In the genomic region with DNA sequence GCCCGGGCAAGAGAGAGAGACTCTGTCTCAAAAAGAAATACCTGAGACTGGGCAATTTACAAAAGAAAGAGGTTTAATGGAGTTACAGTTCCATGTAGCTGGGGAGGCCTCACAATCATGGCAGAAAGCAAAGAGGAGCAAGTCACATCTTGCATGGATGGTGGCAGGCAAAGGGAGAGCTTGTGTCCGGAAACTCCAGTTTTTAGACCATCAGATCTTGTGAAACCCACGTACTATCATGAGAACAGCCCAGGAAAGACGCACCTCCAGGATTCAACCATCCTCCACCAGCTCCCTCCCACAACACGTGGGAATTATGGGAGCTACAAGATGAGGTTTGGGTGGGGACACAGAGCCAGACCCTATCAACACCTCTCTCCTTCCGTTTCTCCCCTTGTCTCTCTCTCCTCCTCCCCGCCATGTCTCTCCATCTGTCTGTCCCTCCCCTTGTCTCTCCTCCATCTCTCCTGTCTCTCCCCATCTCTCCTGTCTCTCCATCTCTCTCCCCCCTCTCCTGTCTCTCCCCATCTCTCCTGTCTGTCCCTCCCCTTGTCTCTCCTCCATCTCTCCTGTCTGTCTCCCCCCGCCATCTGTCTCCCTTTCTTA, we compare ENCODE assay signal across 1 cellular context.
TF ChIP-seq lines count a peak whose summit lies in the region.

No MANE protein-coding gene starts in this region.

TF ChIP-seq in H1, 55 proteins besides CTCF, POLR2A, EP300 and RAD21:
- TF ChIP-seq SIX5 (IDR thresholded peaks at IDR 0.05; ENCODE audit: low read depth, low read length) (no peak), POLR2AphosphoS5 (IDR thresholded peaks at IDR 0.05; ENCODE audit: low read depth, low read length) (peak; percentile 15; the same call in 1 of the 2 replicates), CHD2 (IDR thresholded peaks at IDR 0.05; ENCODE audit: low read length) (no peak), RNF2 (IDR thresholded peaks at IDR 0.05; ENCODE audit: borderline replicate concordance, low read depth, low read length, missing control alignments, poor library complexity, severe bottlenecking) (no peak), KDM4A (IDR thresholded peaks at IDR 0.05; ENCODE audit: low read depth, low read length, severe bottlenecking) (no peak), POU5F1 (IDR thresholded peaks at IDR 0.05; ENCODE audit: low read depth, low read length) (no peak), HDAC6 (IDR thresholded peaks at IDR 0.05; ENCODE audit: low read depth, low read length) (no peak)
- TF ChIP-seq, protein P1, sequence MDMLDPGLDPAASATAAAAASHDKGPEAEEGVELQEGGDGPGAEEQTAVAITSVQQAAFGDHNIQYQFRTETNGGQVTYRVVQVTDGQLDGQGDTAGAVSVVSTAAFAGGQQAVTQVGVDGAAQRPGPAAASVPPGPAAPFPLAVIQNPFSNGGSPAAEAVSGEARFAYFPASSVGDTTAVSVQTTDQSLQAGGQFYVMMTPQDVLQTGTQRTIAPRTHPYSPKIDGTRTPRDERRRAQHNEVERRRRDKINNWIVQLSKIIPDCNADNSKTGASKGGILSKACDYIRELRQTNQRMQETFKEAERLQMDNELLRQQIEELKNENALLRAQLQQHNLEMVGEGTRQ (IDR thresholded peaks at IDR 0.05; ENCODE audit: low read length), result no peak
TF ChIP-seq in H1: peak in this region for 1.
